In genomic region chr14:97053941-97054340, GRCh38 we compare ENCODE assay signal across 26 cellular contexts.
"Had no signal": no experiment of that assay in that cellular context is flagged by ENCODE, and none has a peak within 500 bp of the region (broad histone marks: within the 10 kb centered on the region; RNA-seq: fewer than 3 reads in every experiment).

No MANE protein-coding gene starts in this region.

- DNase-seq: natural killer cell; nucleus accumbens; pancreas; retina; right lobe of liver; sigmoid colon; small intestine; stimulated activated CD4-positive, alpha-beta T cell treated with anti-CD3 and anti-CD28 coated beads, Interleukin-15, amount 100 ng/mL, for 24 hours; stimulated activated CD4-positive, alpha-beta T cell treated with anti-CD3 and anti-CD28 coated beads, Interleukin-2, amount 100 ng/mL, for 24 hours; stimulated activated CD4-positive, alpha-beta T cell treated with anti-CD3 and anti-CD28 coated beads, Interleukin-2, amount 100 ng/mL, for 48 hours; stimulated activated CD4-positive, alpha-beta T cell treated with anti-CD3 and anti-CD28 coated beads, Interleukin-4, amount 100 ng/mL, for 24 hours; stimulated activated naive B cell treated with anti-CD40 and anti-IgM and Interleukin-4, amounts not matched to agents 10 μg/mL and 1 μg/mL and 100 μg/mL, for 72 hours; stimulated activated naive CD4-positive, alpha-beta T cell treated with Interleukin-2 at 50 U/mL for 16 hours; stomach; thyroid gland; trophoblast cell; upper lobe of left lung had no signal

- H3K4me1 Mint-ChIP-seq: natural killer cell; nephron; stimulated activated effector memory CD8-positive, alpha-beta T cell treated with anti-CD3 and anti-CD28 coated beads, Interleukin-12 subunit alpha, Interleukin-12 subunit beta, amount 100 ng/mL, for 72 hours had no signal

- H3K36me3 ChIP-seq: neutrophil, pancreas, prostate gland, right lobe of liver, sigmoid colon, stomach, thoracic aorta, thyroid gland, tibial nerve, upper lobe of left lung, vagina had no signal

- H3K4me3 Mint-ChIP-seq: natural killer cell; nephron; neural crest cell; stimulated activated effector memory CD8-positive, alpha-beta T cell treated with anti-CD3 and anti-CD28 coated beads, Interleukin-12 subunit alpha, Interleukin-12 subunit beta, amount 100 ng/mL, for 72 hours; stimulated activated naive B cell treated with anti-CD40 and anti-IgM and Interleukin-4, amounts not matched to agents 10 μg/mL and 1 μg/mL and 100 μg/mL, for 72 hours; stimulated activated naive CD8-positive, alpha-beta T cell treated with anti-CD3 and anti-CD28 coated beads, Interleukin-15, Interleukin-2, amounts not matched to agents 100 ng/mL and 50 ng/mL, for 24 hours had no signal

- H3K4me1 ChIP-seq: pancreas, prostate gland, right lobe of liver, sigmoid colon, stomach, thyroid gland, tibial nerve, upper lobe of left lung, vagina had no signal

- H3K36me3 Mint-ChIP-seq: natural killer cell; stimulated activated effector memory CD8-positive, alpha-beta T cell treated with anti-CD3 and anti-CD28 coated beads, Interleukin-12 subunit alpha, Interleukin-12 subunit beta, amount 100 ng/mL, for 72 hours had no signal

- H3K4me3 ChIP-seq: pancreas, prostate gland, right lobe of liver, sigmoid colon, stomach, thoracic aorta, thyroid gland, tibial nerve, upper lobe of left lung, vagina had no signal

- H3K9me3 ChIP-seq: neutrophil, pancreas, prostate gland, right lobe of liver, sigmoid colon, stomach, thoracic aorta, thyroid gland, upper lobe of left lung, vagina had no signal

- H3K27me3 Mint-ChIP-seq: stimulated activated naive CD8-positive, alpha-beta T cell treated with anti-CD3 and anti-CD28 coated beads, Interleukin-15, Interleukin-2, amounts not matched to agents 100 ng/mL and 50 ng/mL, for 24 hours had no signal

- ATAC-seq: natural killer cell; pancreas; right lobe of liver; stimulated activated effector memory CD8-positive, alpha-beta T cell treated with anti-CD3 and anti-CD28 coated beads, Interleukin-12 subunit alpha, Interleukin-12 subunit beta, amount 100 ng/mL, for 72 hours; stimulated activated naive B cell treated with anti-CD40 and anti-IgM and Interleukin-4, amounts not matched to agents 10 μg/mL and 1 μg/mL and 100 μg/mL, for 72 hours had no signal

- H3K27ac Mint-ChIP-seq: natural killer cell; nephron; stimulated activated effector memory CD8-positive, alpha-beta T cell treated with anti-CD3 and anti-CD28 coated beads, Interleukin-12 subunit alpha, Interleukin-12 subunit beta, amount 100 ng/mL, for 72 hours; stimulated activated naive B cell treated with anti-CD40 and anti-IgM and Interleukin-4, amounts not matched to agents 10 μg/mL and 1 μg/mL and 100 μg/mL, for 72 hours; stimulated activated naive CD8-positive, alpha-beta T cell treated with anti-CD3 and anti-CD28 coated beads, Interleukin-15, Interleukin-2, amounts not matched to agents 100 ng/mL and 50 ng/mL, for 24 hours had no signal

- H3K9me3 Mint-ChIP-seq: natural killer cell; nephron; neural crest cell; stimulated activated effector memory CD8-positive, alpha-beta T cell treated with anti-CD3 and anti-CD28 coated beads, Interleukin-12 subunit alpha, Interleukin-12 subunit beta, amount 100 ng/mL, for 72 hours; stimulated activated naive CD8-positive, alpha-beta T cell treated with anti-CD3 and anti-CD28 coated beads, Interleukin-15, Interleukin-2, amounts not matched to agents 100 ng/mL and 50 ng/mL, for 24 hours had no signal

- H3K27me3 ChIP-seq: pancreas, right lobe of liver, thyroid gland, tibial nerve, upper lobe of left lung, vagina had no signal

- H3K27ac ChIP-seq: neutrophil, pancreas, prostate gland, right lobe of liver, sigmoid colon, stomach, thoracic aorta, thyroid gland, tibial nerve, upper lobe of left lung, vagina had no signal
